Comparison of ENCODE assay signal across 9 cellular contexts in genomic region chr14:92589213-92589852, GRCh38.
DNase-seq lines count a peak whose midpoint lies in the region; ATAC-seq, FAIRE-seq and TF ChIP-seq lines count a peak whose summit lies in the region.
"Had no signal": no experiment of that assay in that cellular context is flagged by ENCODE, and none has a peak within 500 bp of the region (broad histone marks: within the 10 kb centered on the region; RNA-seq: fewer than 3 reads in every experiment).

No MANE protein-coding gene starts in this region.

- H3K27ac Mint-ChIP-seq in CD14-positive monocyte = no peak overlapping the region
- H3K27ac Mint-ChIP-seq in activated naive CD8-positive, alpha-beta T cell treated with anti-CD3 and anti-CD28 coated beads for 36 hours = peak overlapping the region; percentile 57

- DNase-seq in CD14-positive monocyte (ENCODE audit: low spot score) = no peak
- no peak for DNase-seq in activated naive CD8-positive, alpha-beta T cell treated with anti-CD3 and anti-CD28 coated beads for 36 hours
- DNase-seq in lung microvascular endothelial cell (ENCODE audit: low read depth in 2 of 2) = peak; percentile 23 to 56
- no peak for DNase-seq in D721Med (ENCODE audit: insufficient read length, low spot score)
- DNase-seq: occipital lobe had no signal

- H3K4me1 Mint-ChIP-seq in CD14-positive monocyte = peaks cover 50% of the 10 kb centered on the region
- peaks cover 71% of the 10 kb centered on the region for H3K4me1 Mint-ChIP-seq in activated naive CD8-positive, alpha-beta T cell treated with anti-CD3 and anti-CD28 coated beads for 36 hours

- intact Hi-C loops in CD14-positive monocyte (cut with micrococcal nuclease) = loop anchor here in 1 of 2 donors (10.0 kb wide), 1 partner anchor 65 kb away; no protein-coding TSS in a partner anchor

- no peak for FAIRE-seq in D721Med (lab: Jason Lieb, UNC)

- H3K36me3 Mint-ChIP-seq in CD14-positive monocyte = peaks cover 77 to 81% of the 10 kb centered on the region in 2 donors
- H3K36me3 Mint-ChIP-seq in activated naive CD8-positive, alpha-beta T cell treated with anti-CD3 and anti-CD28 coated beads for 36 hours = peaks cover 72% of the 10 kb centered on the region

- peak; percentile 47 for ATAC-seq in GM19351 (IDR thresholded peaks at IDR 0.05; ENCODE audit: unreplicated experiment)
- ATAC-seq in HG03135 (IDR thresholded peaks at IDR 0.05; ENCODE audit: unreplicated experiment) = no peak
- no peak for ATAC-seq in GM19463 (IDR thresholded peaks at IDR 0.05; ENCODE audit: unreplicated experiment)
- no peak for ATAC-seq in activated CD4-positive, CD25-positive, alpha-beta regulatory T cell treated with anti-CD3 and anti-CD28 coated beads, Interleukin-2, amount 50 U/mL, for 24 hours

- H3K27me3 Mint-ChIP-seq in CD14-positive monocyte (ENCODE audit: low read depth in 3 of 3) = no peaks in the 10 kb centered on the region
- H3K27me3 Mint-ChIP-seq in activated naive CD8-positive, alpha-beta T cell treated with anti-CD3 and anti-CD28 coated beads for 36 hours = no peaks in the 10 kb centered on the region

- no peak overlapping the region for H3K4me3 Mint-ChIP-seq in CD14-positive monocyte
- no peak overlapping the region for H3K4me3 Mint-ChIP-seq in activated naive CD8-positive, alpha-beta T cell treated with anti-CD3 and anti-CD28 coated beads for 36 hours

- TF ChIP-seq CTCF in CD14-positive monocyte (IDR thresholded peaks at IDR 0.05) (peak; percentile 25), D721Med (IDR thresholded peaks at IDR 0.05; ENCODE audit: insufficient read depth, missing control alignments) (no peak)

- peaks cover 0 to 2% (median 0%) of the 10 kb centered on the region in 7 donors for H3K9me3 Mint-ChIP-seq in CD14-positive monocyte
- peaks cover 2% of the 10 kb centered on the region for H3K9me3 Mint-ChIP-seq in activated naive CD8-positive, alpha-beta T cell treated with anti-CD3 and anti-CD28 coated beads for 36 hours

Comparison
In these comparisons a context has a peak if more than half of its experiments do, and no peak if none do; other contexts are left out.
1. DNase-seq: peak in lung microvascular endothelial cell (2 of 2); none in CD14-positive monocyte (single experiment), activated naive CD8-positive, alpha-beta T cell treated with anti-CD3 and anti-CD28 coated beads for 36 hours (single experiment) and D721Med (single experiment).